Comparison of ENCODE assay signal across 19 cellular contexts in genomic region chr4:101089168-101089567, GRCh38.
"Had no signal": no experiment of that assay in that cellular context is flagged by ENCODE, and none has a peak within 500 bp of the region (broad histone marks: within the 10 kb centered on the region; RNA-seq: fewer than 3 reads in every experiment).

No MANE protein-coding gene starts in this region.

- H3K4me1 Mint-ChIP-seq: activated CD4-positive, alpha-beta memory T cell treated with anti-CD3 and anti-CD28 coated beads, Interleukin-2, amount 10 ng/mL, durations not matched to agents 7 days and 5 days had no signal

- H3K4me3 Mint-ChIP-seq: activated CD4-positive, alpha-beta memory T cell treated with anti-CD3 and anti-CD28 coated beads, Interleukin-2, amount 10 ng/mL, durations not matched to agents 7 days and 5 days; activated T-cell treated with anti-CD3 and anti-CD28 coated beads, Interleukin-2, amount 50 U/mL, for 24 hours; natural killer cell treated with Interleukin-12 subunit alpha and Interleukin-12 subunit beta and Interleukin-15 and Interleukin-18, amount 100 ng/mL, for 72 hours; T-helper 2 cell treated with Interferon-gamma antibody and Interleukin-4, amounts not matched to agents 5 μg/mL and 100 μg/mL, for 36 hours had no signal

- H3K27me3 Mint-ChIP-seq: activated CD4-positive, alpha-beta memory T cell treated with anti-CD3 and anti-CD28 coated beads, Interleukin-2, amount 10 ng/mL, durations not matched to agents 7 days and 5 days; activated T-cell treated with anti-CD3 and anti-CD28 coated beads, Interleukin-2, amount 50 U/mL, for 24 hours; natural killer cell treated with Interleukin-12 subunit alpha and Interleukin-12 subunit beta and Interleukin-15 and Interleukin-18, amount 100 ng/mL, for 72 hours had no signal

- H3K4me1 ChIP-seq: prostate gland, transverse colon had no signal

- H3K27me3 ChIP-seq: transverse colon had no signal

- H3K27ac Mint-ChIP-seq: activated CD4-positive, alpha-beta memory T cell treated with anti-CD3 and anti-CD28 coated beads, Interleukin-2, amount 10 ng/mL, durations not matched to agents 7 days and 5 days; activated naive CD4-positive, alpha-beta T cell treated with anti-CD3 and anti-CD28 coated beads, Interleukin-2, amount 50 U/mL, for 72 hours; activated T-cell treated with anti-CD3 and anti-CD28 coated beads, Interleukin-2, amount 50 U/mL, for 24 hours; natural killer cell treated with Interleukin-12 subunit alpha and Interleukin-12 subunit beta and Interleukin-15 and Interleukin-18, amount 100 ng/mL, for 72 hours; T-helper 2 cell treated with Interferon-gamma antibody and Interleukin-4, amounts not matched to agents 5 μg/mL and 100 μg/mL, for 36 hours had no signal

- H3K36me3 ChIP-seq: prostate gland had no signal

- H3K27ac ChIP-seq: prostate gland, skin epidermis, transverse colon had no signal

- H3K9me3 ChIP-seq: prostate gland, transverse colon had no signal

- H3K4me3 ChIP-seq: prostate gland, skin epidermis, transverse colon had no signal

- DNase-seq: activated CD4-positive, alpha-beta memory T cell treated with anti-CD3 and anti-CD28 coated beads, Interleukin-2, amount 10 ng/mL, durations not matched to agents 7 days and 5 days; activated CD4-positive, alpha-beta T cell treated with anti-CD3 and anti-CD28 coated beads for 4 hours; activated gamma-delta T cell; activated T-cell treated with anti-CD3 and anti-CD28 coated beads, Interleukin-2, amount 50 U/mL, for 24 hours; islet precursor cell; mammary epithelial cell; occipital lobe; right cardiac atrium; stimulated activated CD4-positive, alpha-beta T cell treated with anti-CD3 and anti-CD28 coated beads, Interleukin-15, amount 100 ng/mL, for 24 hours; stimulated activated CD4-positive, alpha-beta T cell treated with anti-CD3 and anti-CD28 coated beads, Interleukin-4, amount 100 ng/mL, for 1 hour; stimulated activated naive CD4-positive, alpha-beta T cell; transverse colon had no signal

- H3K9me3 Mint-ChIP-seq: activated naive CD4-positive, alpha-beta T cell treated with anti-CD3 and anti-CD28 coated beads, Interleukin-2, amount 50 U/mL, for 72 hours; activated T-cell treated with anti-CD3 and anti-CD28 coated beads, Interleukin-2, amount 50 U/mL, for 24 hours; natural killer cell treated with Interleukin-12 subunit alpha and Interleukin-12 subunit beta and Interleukin-15 and Interleukin-18, amount 100 ng/mL, for 72 hours; T-helper 2 cell treated with Interferon-gamma antibody and Interleukin-4, amounts not matched to agents 5 μg/mL and 100 μg/mL, for 36 hours had no signal

- ATAC-seq: activated naive CD4-positive, alpha-beta T cell treated with anti-CD3 and anti-CD28 coated beads, Interleukin-2, amount 50 U/mL, for 72 hours; esophagus mucosa; left lobe of liver; natural killer cell treated with Interleukin-12 subunit alpha and Interleukin-12 subunit beta and Interleukin-15 and Interleukin-18, amount 100 ng/mL, for 72 hours; right cardiac atrium had no signal
